In genomic region chr19:16435238-16435911, GRCh38 we compare ENCODE assay signal across 7 cellular contexts. TPM values are rescaled to one million over a fixed set of nuclear protein-coding genes. Genes with fewer than 3 reads are reported as not detected.
DNase-seq lines count a peak whose midpoint lies in the region; ATAC-seq and TF ChIP-seq lines count a peak whose summit lies in the region.

No MANE protein-coding gene starts in this region.

- peak overlapping the region; percentile 85 to 99 for H3K4ac ChIP-seq in mesenchymal stem cell (ENCODE audit: low read depth in 1 of 2, low read length in 2 of 2)

- no peak for ATAC-seq in HG03175 (IDR thresholded peaks at IDR 0.05; ENCODE audit: unreplicated experiment)
- ATAC-seq in HG03439 (IDR thresholded peaks at IDR 0.05; ENCODE audit: unreplicated experiment): no peak

- H3K36me3 ChIP-seq in MM.1S (replicated peaks; ENCODE audit: insufficient read depth, low read length) (no peaks in the 10 kb centered on the region), mesenchymal stem cell (ENCODE audit: control insufficient read depth in 1 of 2, insufficient read depth in 2 of 2, low read depth in 1 of 2, low read length in 2 of 2) (peaks cover 37 to 67% of the 10 kb centered on the region in 2 experiments), testis (ENCODE audit: low read depth, missing control alignments) (no peaks in the 10 kb centered on the region)

- H4K20me1 ChIP-seq in MM.1S (ENCODE audit: insufficient read depth, low read length): no peaks in the 10 kb centered on the region

- H2BK12ac ChIP-seq in mesenchymal stem cell (ENCODE audit: low read length in 2 of 2): peak overlapping the region; percentile 65 to 67

- no peak for TF ChIP-seq POLR2A in testis (IDR thresholded peaks at IDR 0.05)

- peak overlapping the region; percentile 96 for H4K8ac ChIP-seq in mesenchymal stem cell (ENCODE audit: low read length)

- H3K79me2 ChIP-seq in MM.1S (ENCODE audit: low read length): peaks cover 11% of the 10 kb centered on the region; the same call in 1 of the 2 replicates

- peak overlapping the region; percentile 71 for H3K4me2 ChIP-seq in MM.1S (ENCODE audit: low read depth, low read length)
- no peak overlapping the region for H3K4me2 ChIP-seq in mesenchymal stem cell (ENCODE audit: low read length, poor library complexity, severe bottlenecking)

- peak overlapping the region; percentile 98 for H4K91ac ChIP-seq in mesenchymal stem cell (ENCODE audit: low read length)

- intact Hi-C loops in testis (cut with DNase I; ENCODE audit: low total_unique reads): no loop called here

- TF ChIP-seq CTCF in MM.1S (IDR thresholded peaks at IDR 0.05; ENCODE audit: low read length) (no peak), choroid plexus epithelial cell (conservative IDR thresholded peaks at IDR 0.05; ENCODE audit: low read depth, low read length) (no peak), testis (IDR thresholded peaks at IDR 0.05) (no peak)

- H2BK15ac ChIP-seq in mesenchymal stem cell (ENCODE audit: low read depth, poor library complexity, severe bottlenecking): peak overlapping the region; percentile 5

- H2BK120ac ChIP-seq in mesenchymal stem cell (ENCODE audit: low read depth, low read length): no peak overlapping the region

- H2AFZ ChIP-seq in MM.1S (ENCODE audit: low read length) (no peak overlapping the region), mesenchymal stem cell (ENCODE audit: low read depth, low read length) (no peak overlapping the region)

- H3K27me3 ChIP-seq in MM.1S (replicated peaks; ENCODE audit: insufficient read depth, low read length) (no peaks in the 10 kb centered on the region), mesenchymal stem cell (ENCODE audit: control insufficient read depth in 1 of 2, insufficient read depth in 1 of 2, low read length in 2 of 2) (no peaks in the 10 kb centered on the region), testis (no peaks in the 10 kb centered on the region)

- H2AK5ac ChIP-seq in mesenchymal stem cell (ENCODE audit: low read length, severe bottlenecking): peak overlapping the region; percentile 98

- peak overlapping the region; percentile 82 for H3K9ac ChIP-seq in MM.1S (ENCODE audit: low read length)
- H3K9ac ChIP-seq in mesenchymal stem cell (ENCODE audit: low read length): peak overlapping the region; percentile 78

- H3K79me1 ChIP-seq in mesenchymal stem cell (replicated peaks; ENCODE audit: low read length, poor library complexity, severe bottlenecking): peaks cover 20% of the 10 kb centered on the region

- H3K4me1 ChIP-seq in MM.1S (ENCODE audit: low read length) (peaks cover 60% of the 10 kb centered on the region), mesenchymal stem cell (ENCODE audit: control insufficient read depth, insufficient read depth, low read depth, low read length) (peaks cover 24% of the 10 kb centered on the region), testis (peaks cover 16% of the 10 kb centered on the region)

- DNase-seq in MM.1S: peak; percentile 97
- DNase-seq in choroid plexus epithelial cell (ENCODE audit: low read depth): peak; percentile 100
- peak; percentile 99 for DNase-seq in mesenchymal stem cell
- peak; percentile 78 for DNase-seq in testis
- no peak for DNase-seq in NCI-H2081 treated with DMSO at 0.1 percent for 48 hours (lab: John Stamatoyannopoulos, UW)

- no peak overlapping the region for H3K23ac ChIP-seq in mesenchymal stem cell (ENCODE audit: low read length in 2 of 2)

- under 1% methylated on average over 11 of the region's 11 CpGs for WGBS in mesenchymal stem cell
- WGBS in testis, 2 donors: 50 to 53% methylated on average over 11 of the region's 11 CpGs

- no peaks in the 10 kb centered on the region for H3K9me2 ChIP-seq in MM.1S (replicated peaks; ENCODE audit: insufficient read depth, low read length)

- H3K14ac ChIP-seq in mesenchymal stem cell (ENCODE audit: low read length in 2 of 2): no peak overlapping the region

- H3K27ac ChIP-seq in MM.1S (ENCODE audit: low read length) (peak overlapping the region; percentile 97), mesenchymal stem cell (ENCODE audit: low read length, poor library complexity, severe bottlenecking) (peak overlapping the region; percentile 99), testis (peak overlapping the region; percentile 0 to 76)

- peaks cover 43% of the 10 kb centered on the region for H3F3A ChIP-seq in MM.1S (ENCODE audit: insufficient read depth, low read length)

- H3K4me3 ChIP-seq in MM.1S (ENCODE audit: low read length): no peak overlapping the region
- no peak overlapping the region for H3K4me3 ChIP-seq in choroid plexus epithelial cell (ENCODE audit: low read depth, low read length)
- H3K4me3 ChIP-seq in mesenchymal stem cell (ENCODE audit: insufficient read depth in 1 of 2, low read depth in 1 of 2, low read length in 2 of 2): peak overlapping the region in 1 of 2 experiments; percentile 38
- H3K4me3 ChIP-seq in testis: no peak overlapping the region

- peak overlapping the region; percentile 79 to 97 for H3K18ac ChIP-seq in mesenchymal stem cell (ENCODE audit: low read depth in 1 of 2, low read length in 2 of 2)

- H2BK5ac ChIP-seq in mesenchymal stem cell (ENCODE audit: low read depth, low read length, poor library complexity, severe bottlenecking): peak overlapping the region; percentile 98

- H3K9me3 ChIP-seq in MM.1S (replicated peaks; ENCODE audit: insufficient read depth, low read length): no peaks in the 10 kb centered on the region
- H3K9me3 ChIP-seq in mesenchymal stem cell (ENCODE audit: control insufficient read depth, low read length): no peaks in the 10 kb centered on the region
- H3K9me3 ChIP-seq in testis: no peaks in the 10 kb centered on the region

RNA-seq across cellular contexts. Expression of gene EPS15L1, which starts 36.4 kb away (rescaled TPM):
- polyA plus RNA-seq in mesenchymal stem cell (2013, experiment 1 of 2): 23.1 TPM
- polyA plus RNA-seq in mesenchymal stem cell (2013, experiment 2 of 2): 24.0 TPM
- total RNA-seq in testis: 10 to 100 TPM; 51.8 to 55.8 TPM
- 36.5 TPM for polyA plus RNA-seq in testis (ENCODE audit: insufficient read depth, low read depth, low replicate concordance)

Comparison
In these comparisons a context has a peak if more than half of its experiments do, and no peak if none do; other contexts are left out.
1. H3K27ac ChIP-seq: peak in every context shown above with its lines; median percentile 99 in mesenchymal stem cell; 97 in MM.1S; 38 in testis.